ENCODE assay signal across 8 cellular contexts in the genomic region with DNA sequence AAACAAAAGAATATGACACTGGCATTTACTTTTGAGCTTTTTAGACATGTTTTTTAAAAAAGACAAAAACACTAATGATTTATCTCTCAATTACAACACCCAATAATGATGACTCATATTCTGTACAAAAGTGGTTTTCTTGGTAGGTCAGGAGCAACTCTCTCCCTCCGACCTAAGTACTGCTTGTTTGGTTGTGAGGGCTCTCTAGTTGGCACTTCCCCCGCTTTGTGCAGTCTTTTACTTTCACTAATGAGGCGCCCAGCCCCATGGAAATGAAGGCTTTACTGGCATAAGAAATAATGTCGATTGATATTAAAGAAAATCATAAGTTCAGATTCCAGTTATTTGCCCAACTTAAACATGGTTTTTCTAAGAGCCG. TPM values are rescaled to one million over a fixed set of nuclear protein-coding genes. Genes with fewer than 3 reads are reported as not detected.
DNase-seq lines count a peak whose midpoint lies in the region; ATAC-seq and TF ChIP-seq lines count a peak whose summit lies in the region.

No MANE protein-coding gene starts in this region.

- H3K9me3 Mint-ChIP-seq in activated naive CD4-positive, alpha-beta T cell treated with anti-CD3 and anti-CD28 coated beads, Interleukin-2, amount 10 ng/mL, durations not matched to agents 7 days and 5 days, result peaks cover 3% of the 10 kb centered on the region

- peak; percentile 40 for ATAC-seq in HG02610 (IDR thresholded peaks at IDR 0.05; ENCODE audit: unreplicated experiment)

- H3K9me3 ChIP-seq in cardiac muscle cell (ENCODE audit: low read depth), result no peaks in the 10 kb centered on the region
- no peaks in the 10 kb centered on the region for H3K9me3 ChIP-seq in right atrium auricular region
- H3K9me3 ChIP-seq in iPS DF 6.9 (ENCODE audit: control insufficient read depth, insufficient read depth, low read length), result no peaks in the 10 kb centered on the region

- peak overlapping the region; percentile 69 for H3K4me3 ChIP-seq in cardiac muscle cell
- H3K4me3 ChIP-seq in right atrium auricular region, result peak overlapping the region in 1 of 2 donors; percentile 78
- H3K4me3 ChIP-seq in iPS DF 6.9 (ENCODE audit: low read length), result peak overlapping the region; percentile 34; the same call in 1 of the 2 replicates

- WGBS in iPS DF 6.9 (ENCODE audit: insufficient coverage, insufficient read length), result no CpG with 5 or more reads among the region's 5 CpGs

- H3K36me3 ChIP-seq in cardiac muscle cell (no peaks in the 10 kb centered on the region), right atrium auricular region (no peaks in the 10 kb centered on the region), iPS DF 6.9 (ENCODE audit: control insufficient read depth, insufficient read depth, low read length) (no peaks in the 10 kb centered on the region)

- H3K4me1 ChIP-seq in cardiac muscle cell (ENCODE audit: low read depth) (peaks cover 9% of the 10 kb centered on the region), right atrium auricular region (peaks cover 0 to 21% of the 10 kb centered on the region in 2 donors), iPS DF 6.9 (ENCODE audit: control insufficient read depth, insufficient read depth, low read length) (no peaks in the 10 kb centered on the region; the same call in 1 of the 2 replicates)

- H3K4me3 Mint-ChIP-seq in activated naive CD4-positive, alpha-beta T cell treated with anti-CD3 and anti-CD28 coated beads, Interleukin-2, amount 10 ng/mL, durations not matched to agents 7 days and 5 days, result peak overlapping the region; percentile 95

- CTCF ChIA-PET in activated naive CD4-positive, alpha-beta T cell treated with anti-CD3 and anti-CD28 coated beads, Interleukin-2, amount 10 ng/mL, durations not matched to agents 7 days and 5 days (lab: Charles Lee), result interaction anchor here (1.1 kb wide), 1 partner anchor 15 kb away, joined by 3 read pairs; no protein-coding TSS in a partner anchor

- H3K27me3 ChIP-seq in cardiac muscle cell (no peaks in the 10 kb centered on the region), right atrium auricular region (no peaks in the 10 kb centered on the region), iPS DF 6.9 (ENCODE audit: control insufficient read depth, insufficient read depth, low read length) (no peaks in the 10 kb centered on the region)

- TF ChIP-seq CTCF in cardiac muscle cell (IDR thresholded peaks at IDR 0.05; ENCODE audit: low read depth, low read length) (no peak), right atrium auricular region (IDR thresholded peaks at IDR 0.05) (no peak)

- H3K27ac ChIP-seq in cardiac muscle cell, result no peak overlapping the region
- peak overlapping the region in 1 of 2 donors; percentile 88 for H3K27ac ChIP-seq in right atrium auricular region
- no peak overlapping the region for H3K27ac ChIP-seq in iPS DF 6.9 (ENCODE audit: low read length)

- peaks cover 4% of the 10 kb centered on the region for H3K27me3 Mint-ChIP-seq in activated naive CD4-positive, alpha-beta T cell treated with anti-CD3 and anti-CD28 coated beads, Interleukin-2, amount 10 ng/mL, durations not matched to agents 7 days and 5 days

- peaks cover 24% of the 10 kb centered on the region for H3K36me3 Mint-ChIP-seq in activated naive CD4-positive, alpha-beta T cell treated with anti-CD3 and anti-CD28 coated beads, Interleukin-2, amount 10 ng/mL, durations not matched to agents 7 days and 5 days

- DNase-seq in cardiac muscle cell (ENCODE audit: low read depth in 1 of 2, low spot score in 1 of 2) (peak in 1 of 2 donors; percentile 70), right atrium auricular region (ENCODE audit: low spot score) (no peak), NOMO-1 treated with dmso at 0.1 percent for 144 hours (lab: John Stamatoyannopoulos, UW; ENCODE audit: unreplicated experiment) (peak; percentile 40), iPS DF 6.9 (ENCODE audit: low read depth, low spot score) (no peak), iPS-NIHi11 (ENCODE audit: low spot score) (no peak)
- peak; percentile 49 for DNase-seq in activated naive CD4-positive, alpha-beta T cell treated with anti-CD3 and anti-CD28 coated beads, Interleukin-2, amount 10 ng/mL, durations not matched to agents 7 days and 5 days
- DNase-seq in stimulated activated CD4-positive, alpha-beta T cell treated with anti-CD3 and anti-CD28 coated beads, Interleukin-1b, Interleukin-23, amount 100 ng/mL, for 48 hours, result peak; percentile 19

- peaks cover 42% of the 10 kb centered on the region for H3K4me1 Mint-ChIP-seq in activated naive CD4-positive, alpha-beta T cell treated with anti-CD3 and anti-CD28 coated beads, Interleukin-2, amount 10 ng/mL, durations not matched to agents 7 days and 5 days

- H3K27ac Mint-ChIP-seq in activated naive CD4-positive, alpha-beta T cell treated with anti-CD3 and anti-CD28 coated beads, Interleukin-2, amount 10 ng/mL, durations not matched to agents 7 days and 5 days, result peak overlapping the region; percentile 98

RNA-seq across cellular contexts. Expression of a gene that starts 1.3 kb away (rescaled TPM):
- total RNA-seq in cardiac muscle cell, result 13.4 and 15.4 TPM in 2 replicates
- polyA plus RNA-seq in cardiac muscle cell, result 9.0 and 11.9 TPM in 2 replicates
- 1 to 10 TPM; 5.1 to 6.9 TPM for total RNA-seq in right atrium auricular region

RNA-seq across cellular contexts. Expression of a gene that starts 13.8 kb away (rescaled TPM):
- total RNA-seq in cardiac muscle cell, result 4.1 and 5.1 TPM in 2 replicates
- 7.0 and 9.4 TPM in 2 replicates for polyA plus RNA-seq in cardiac muscle cell
- 1 to 10 TPM; 3.9 to 4.6 TPM for total RNA-seq in right atrium auricular region

Comparison
In these comparisons a context has a peak if more than half of its experiments do, and no peak if none do; other contexts are left out.
1. DNase-seq: peak in NOMO-1 treated with dmso at 0.1 percent for 144 hours (single experiment), activated naive CD4-positive, alpha-beta T cell treated with anti-CD3 and anti-CD28 coated beads, Interleukin-2, amount 10 ng/mL, durations not matched to agents 7 days and 5 days (single experiment) and stimulated activated CD4-positive, alpha-beta T cell treated with anti-CD3 and anti-CD28 coated beads, Interleukin-1b, Interleukin-23, amount 100 ng/mL, for 48 hours (single experiment); none in right atrium auricular region (single experiment), iPS DF 6.9 (single experiment) and iPS-NIHi11 (single experiment).